12 cellular contexts compared by ENCODE assay signal in the genomic region with DNA sequence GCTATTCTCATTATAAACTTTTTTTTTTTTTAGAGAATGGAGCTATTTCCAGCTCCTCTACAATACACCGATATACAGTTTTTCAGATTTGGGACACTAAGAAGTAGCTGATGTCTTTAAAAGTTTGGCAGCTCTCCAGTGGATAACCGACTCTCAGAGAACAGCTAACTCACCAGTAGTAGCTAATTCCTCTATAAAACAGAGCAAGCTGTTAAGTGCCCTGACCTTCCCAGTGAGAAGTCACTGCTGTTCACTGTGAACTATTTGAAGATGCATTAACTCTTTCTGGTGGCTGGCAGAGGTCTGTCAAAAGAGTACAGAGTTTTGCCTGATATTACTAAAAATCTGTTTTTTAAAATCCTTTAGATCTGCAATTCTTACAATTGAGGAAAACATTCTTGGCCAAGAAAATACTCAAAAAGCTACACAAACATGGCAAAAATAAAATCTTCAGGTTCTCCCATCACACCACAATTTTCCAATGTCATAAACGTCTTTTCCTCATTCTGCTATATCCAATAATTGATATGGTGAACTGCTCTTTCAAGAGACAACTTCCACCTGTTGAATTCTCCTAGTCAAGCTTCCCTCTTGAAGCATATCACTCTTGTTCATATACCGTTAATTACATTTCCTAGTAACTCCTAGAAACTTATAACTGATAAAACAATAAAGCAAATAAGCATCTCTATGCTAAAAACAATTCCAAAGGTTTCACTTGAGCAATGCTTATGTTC. TPM values are rescaled to one million over a fixed set of nuclear protein-coding genes. Genes with fewer than 3 reads are reported as not detected.
DNase-seq lines count a peak whose midpoint lies in the region; ATAC-seq and TF ChIP-seq lines count a peak whose summit lies in the region.
"Had no signal": no experiment of that assay in that cellular context is flagged by ENCODE, and none has a peak within 500 bp of the region (broad histone marks: within the 10 kb centered on the region; RNA-seq: fewer than 3 reads in every experiment).

No MANE protein-coding gene starts in this region.

- H3K27me3 Mint-ChIP-seq in natural killer cell (ENCODE audit: low read depth in 2 of 2): no peaks in the 10 kb centered on the region

- no peak overlapping the region for H3K4me3 Mint-ChIP-seq in natural killer cell

- ATAC-seq in GM18909 (IDR thresholded peaks at IDR 0.05; ENCODE audit: poor library complexity, unreplicated experiment) (no peak), GM21528 (IDR thresholded peaks at IDR 0.05; ENCODE audit: low FRiP score, unreplicated experiment) (no peak), natural killer cell (no peak)

- H3K9me3 Mint-ChIP-seq in natural killer cell: peaks cover 3% of the 10 kb centered on the region in 2 donors

- no peaks in the 10 kb centered on the region for H3K27me3 ChIP-seq in A673 (replicated peaks; ENCODE audit: insufficient read depth, low read depth, low read length, poor library complexity)
- H3K27me3 ChIP-seq: pancreas had no signal

- no peak for TF ChIP-seq CTCF in A673 (conservative IDR thresholded peaks at IDR 0.05; ENCODE audit: low read depth, low read length)
- TF ChIP-seq CTCF in choroid plexus epithelial cell (conservative IDR thresholded peaks at IDR 0.05; ENCODE audit: low read depth, low read length): no peak
- no peak for TF ChIP-seq CTCF in natural killer cell (IDR thresholded peaks at IDR 0.05)

- DNase-seq in A673 (ENCODE audit: low spot score) (peak; percentile 78), NCI-H2227 (lab: John Stamatoyannopoulos, UW; ENCODE audit: unreplicated experiment) (peak; percentile 15), choroid plexus epithelial cell (ENCODE audit: low read depth) (peak; percentile 80), left kidney (ENCODE audit: low read depth, low spot score) (peak; percentile 74), dedifferentiated amniotic fluid mesenchymal stem cell (ENCODE audit: extremely low spot score) (no peak), natural killer cell (no peak)
- DNase-seq: activated CD8-positive, alpha-beta memory T cell treated with anti-CD3 and anti-CD28 coated beads, Interleukin-2, amount 50 U/mL, for 48 hours; amygdala; NCI-H1930; pancreas had no signal

- intact Hi-C loops in A673 (cut with micrococcal nuclease; ENCODE audit: unreplicated experiment) (no loop called here), natural killer cell (cut with micrococcal nuclease) (no loop called here)

- no peaks in the 10 kb centered on the region for H3K4me1 Mint-ChIP-seq in natural killer cell

- BruUV-seq in A673 (replicated peaks; lab: Mats Ljungman, UMichigan): no TSS peak

- no peak overlapping the region for H3K27ac Mint-ChIP-seq in natural killer cell

- CTCF ChIA-PET in A673 (lab: Charles Lee): no interaction called here

- POLR2A ChIA-PET in A673 (lab: Charles Lee; ENCODE audit: low non-redundant PET): interaction anchor here (0.6 kb wide), 1 partner anchor 21 kb away, joined by 3 read pairs; no protein-coding TSS in a partner anchor

- peaks cover 18% of the 10 kb centered on the region for H3K4me1 ChIP-seq in A673 (ENCODE audit: insufficient read depth, low read length, poor library complexity, severe bottlenecking)

- no peaks in the 10 kb centered on the region for H3K9me3 ChIP-seq in A673 (ENCODE audit: low read depth, low read length, poor library complexity, severe bottlenecking)
- H3K9me3 ChIP-seq: pancreas had no signal

- no peaks in the 10 kb centered on the region for H3K36me3 Mint-ChIP-seq in natural killer cell

- H3K27ac ChIP-seq in A673 (ENCODE audit: low read depth, low read length, poor library complexity, severe bottlenecking): no peak overlapping the region
- H3K27ac ChIP-seq: pancreas had no signal

- H3K36me3 ChIP-seq in A673 (ENCODE audit: insufficient read depth, low read length, poor library complexity, severe bottlenecking): no peaks in the 10 kb centered on the region
- H3K36me3 ChIP-seq: pancreas had no signal

- H3K4me3 ChIP-seq in A673 (ENCODE audit: low read depth, low read length, poor library complexity, severe bottlenecking) (no peak overlapping the region), choroid plexus epithelial cell (ENCODE audit: low read depth, low read length) (no peak overlapping the region)
- H3K4me3 ChIP-seq: pancreas had no signal

RNA-seq across cellular contexts. Expression of gene TBC1D4, which starts 44.2 kb away (rescaled TPM):
- total RNA-seq in A673 (2021) (9.8 and 10.6 TPM in 2 replicates), natural killer cell (1 to 10 TPM in 2 of 3 donors, under 1 TPM in 1; 0.54 to 5.1 (median 3.7) TPM)

Comparison
In these comparisons a context has a peak if more than half of its experiments do, and no peak if none do; other contexts are left out.
1. DNase-seq: peak in A673 (single experiment), NCI-H2227 (single experiment), choroid plexus epithelial cell (single experiment) and left kidney (single experiment); none in dedifferentiated amniotic fluid mesenchymal stem cell (single experiment) and natural killer cell (single experiment).